9 cellular contexts compared by ENCODE assay signal in the genomic region with DNA sequence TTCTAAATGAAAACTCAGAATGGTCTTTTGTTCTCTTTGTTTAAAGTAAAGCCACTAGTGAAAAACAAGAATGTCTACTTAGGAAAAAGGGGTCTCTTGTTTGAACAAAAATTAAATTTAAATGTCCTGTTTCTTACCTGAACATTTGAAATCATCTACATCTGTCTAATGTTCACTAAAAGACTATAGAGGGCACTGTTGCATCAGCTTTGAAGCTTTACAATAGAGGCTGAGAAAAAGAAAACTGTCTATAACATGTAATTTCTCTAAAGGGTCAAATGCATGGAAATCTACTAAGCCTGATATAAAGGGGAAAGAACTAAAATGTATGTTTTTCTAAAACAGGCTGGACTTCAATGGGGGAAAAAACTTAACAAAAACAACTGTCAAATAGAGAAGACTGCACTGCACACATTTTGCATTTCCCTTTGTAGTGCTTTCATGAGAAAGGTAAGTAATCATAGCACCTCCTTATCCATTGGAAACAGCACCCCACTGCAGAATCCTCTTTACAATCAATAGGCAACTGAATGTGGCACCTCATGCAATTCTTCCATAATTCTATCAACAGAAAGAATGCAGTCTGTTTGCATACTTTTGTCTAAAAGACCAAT. TPM values are rescaled to one million over a fixed set of nuclear protein-coding genes. Genes with fewer than 3 reads are reported as not detected.
DNase-seq lines count a peak whose midpoint lies in the region; ATAC-seq and TF ChIP-seq lines count a peak whose summit lies in the region.
"Had no signal": no experiment of that assay in that cellular context is flagged by ENCODE, and none has a peak within 500 bp of the region (broad histone marks: within the 10 kb centered on the region; RNA-seq: fewer than 3 reads in every experiment).

No MANE protein-coding gene starts in this region.

- no peaks in the 10 kb centered on the region for H3K36me3 ChIP-seq in psoas muscle (ENCODE audit: insufficient read depth in 1 of 2, low read depth in 1 of 2)

- no peak overlapping the region for H3K4me3 ChIP-seq in psoas muscle
- H3K4me3 ChIP-seq: skin epidermis had no signal

- DNase-seq in DMS 273 (lab: John Stamatoyannopoulos, UW; ENCODE audit: unreplicated experiment), result peak; percentile 60
- DNase-seq in LoVo (ENCODE audit: low spot score), result peak; percentile 55
- DNase-seq in foreskin keratinocyte, result peak in 1 of 2 donors; percentile 38
- DNase-seq in psoas muscle, result no peak
- DNase-seq in OCI-M2 (lab: John Stamatoyannopoulos, UW; ENCODE audit: unreplicated experiment), result no peak

- H3K4me1 ChIP-seq in foreskin keratinocyte (peaks cover 6% of the 10 kb centered on the region), psoas muscle (peaks cover 11% of the 10 kb centered on the region)

- intact Hi-C loops in psoas muscle (cut with DNase I), result loop anchor here in 1 of 2 donors (5.0 to 10.0 kb wide), 3 partner anchors 393 to 1615 kb away; no protein-coding TSS in a partner anchor

- H3K27me3 ChIP-seq in foreskin keratinocyte (no peaks in the 10 kb centered on the region), psoas muscle (ENCODE audit: insufficient read depth in 3 of 3, low read length in 2 of 3) (no peaks in the 10 kb centered on the region)

- H3K27ac ChIP-seq in foreskin keratinocyte (no peak overlapping the region), psoas muscle (no peak overlapping the region)
- H3K27ac ChIP-seq: skin epidermis had no signal

- peak; percentile 81 for TF ChIP-seq CTCF in foreskin keratinocyte (conservative IDR thresholded peaks at IDR 0.05)
- peak; percentile 70 for TF ChIP-seq CTCF in psoas muscle (IDR thresholded peaks at IDR 0.05)

- ATAC-seq in GM21390 (IDR thresholded peaks at IDR 0.05; ENCODE audit: unreplicated experiment) (peak; percentile 67), SK-N-SH treated with all-trans-retinoic acid at 6 μM for 48 hours (peak; percentile 84), foreskin keratinocyte (peak; percentile 44), psoas muscle (peak in 2 of 4 donors; percentile 57 to 80)
- no peak for ATAC-seq in activated CD4-positive, CD25-positive, alpha-beta regulatory T cell treated with anti-CD3 and anti-CD28 coated beads, Interleukin-2, amount 50 U/mL, for 24 hours

- H3K9me3 ChIP-seq in psoas muscle, result no peaks in the 10 kb centered on the region

TF ChIP-seq in SK-N-SH treated with all-trans-retinoic acid at 6 μM for 48 hours, 23 proteins besides CTCF, POLR2A, EP300 and RAD21:
- TF ChIP-seq, protein P1, sequence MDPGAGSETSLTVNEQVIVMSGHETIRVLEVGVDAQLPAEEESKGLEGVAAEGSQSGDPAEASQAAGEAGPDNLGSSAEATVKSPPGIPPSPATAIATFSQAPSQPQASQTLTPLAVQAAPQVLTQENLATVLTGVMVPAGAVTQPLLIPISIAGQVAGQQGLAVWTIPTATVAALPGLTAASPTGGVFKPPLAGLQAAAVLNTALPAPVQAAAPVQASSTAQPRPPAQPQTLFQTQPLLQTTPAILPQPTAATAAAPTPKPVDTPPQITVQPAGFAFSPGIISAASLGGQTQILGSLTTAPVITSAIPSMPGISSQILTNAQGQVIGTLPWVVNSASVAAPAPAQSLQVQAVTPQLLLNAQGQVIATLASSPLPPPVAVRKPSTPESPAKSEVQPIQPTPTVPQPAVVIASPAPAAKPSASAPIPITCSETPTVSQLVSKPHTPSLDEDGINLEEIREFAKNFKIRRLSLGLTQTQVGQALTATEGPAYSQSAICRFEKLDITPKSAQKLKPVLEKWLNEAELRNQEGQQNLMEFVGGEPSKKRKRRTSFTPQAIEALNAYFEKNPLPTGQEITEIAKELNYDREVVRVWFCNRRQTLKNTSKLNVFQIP (CRISPR knock-in tag; IDR thresholded peaks at IDR 0.05; ENCODE audit: borderline replicate concordance, low read depth), result no peak
- TF ChIP-seq, protein P2, sequence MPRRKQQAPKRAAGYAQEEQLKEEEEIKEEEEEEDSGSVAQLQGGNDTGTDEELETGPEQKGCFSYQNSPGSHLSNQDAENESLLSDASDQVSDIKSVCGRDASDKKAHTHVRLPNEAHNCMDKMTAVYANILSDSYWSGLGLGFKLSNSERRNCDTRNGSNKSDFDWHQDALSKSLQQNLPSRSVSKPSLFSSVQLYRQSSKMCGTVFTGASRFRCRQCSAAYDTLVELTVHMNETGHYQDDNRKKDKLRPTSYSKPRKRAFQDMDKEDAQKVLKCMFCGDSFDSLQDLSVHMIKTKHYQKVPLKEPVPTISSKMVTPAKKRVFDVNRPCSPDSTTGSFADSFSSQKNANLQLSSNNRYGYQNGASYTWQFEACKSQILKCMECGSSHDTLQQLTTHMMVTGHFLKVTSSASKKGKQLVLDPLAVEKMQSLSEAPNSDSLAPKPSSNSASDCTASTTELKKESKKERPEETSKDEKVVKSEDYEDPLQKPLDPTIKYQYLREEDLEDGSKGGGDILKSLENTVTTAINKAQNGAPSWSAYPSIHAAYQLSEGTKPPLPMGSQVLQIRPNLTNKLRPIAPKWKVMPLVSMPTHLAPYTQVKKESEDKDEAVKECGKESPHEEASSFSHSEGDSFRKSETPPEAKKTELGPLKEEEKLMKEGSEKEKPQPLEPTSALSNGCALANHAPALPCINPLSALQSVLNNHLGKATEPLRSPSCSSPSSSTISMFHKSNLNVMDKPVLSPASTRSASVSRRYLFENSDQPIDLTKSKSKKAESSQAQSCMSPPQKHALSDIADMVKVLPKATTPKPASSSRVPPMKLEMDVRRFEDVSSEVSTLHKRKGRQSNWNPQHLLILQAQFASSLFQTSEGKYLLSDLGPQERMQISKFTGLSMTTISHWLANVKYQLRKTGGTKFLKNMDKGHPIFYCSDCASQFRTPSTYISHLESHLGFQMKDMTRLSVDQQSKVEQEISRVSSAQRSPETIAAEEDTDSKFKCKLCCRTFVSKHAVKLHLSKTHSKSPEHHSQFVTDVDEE (CRISPR knock-in tag; IDR thresholded peaks at IDR 0.05), result no peak
- no peak for TF ChIP-seq CSDC2 (CRISPR knock-in tag; IDR thresholded peaks at IDR 0.05)
- TF ChIP-seq RARB (CRISPR knock-in tag; IDR thresholded peaks at IDR 0.05), result no peak
- no peak for TF ChIP-seq ZC3H10 (CRISPR knock-in tag; IDR thresholded peaks at IDR 0.05)
- TF ChIP-seq, protein P3, sequence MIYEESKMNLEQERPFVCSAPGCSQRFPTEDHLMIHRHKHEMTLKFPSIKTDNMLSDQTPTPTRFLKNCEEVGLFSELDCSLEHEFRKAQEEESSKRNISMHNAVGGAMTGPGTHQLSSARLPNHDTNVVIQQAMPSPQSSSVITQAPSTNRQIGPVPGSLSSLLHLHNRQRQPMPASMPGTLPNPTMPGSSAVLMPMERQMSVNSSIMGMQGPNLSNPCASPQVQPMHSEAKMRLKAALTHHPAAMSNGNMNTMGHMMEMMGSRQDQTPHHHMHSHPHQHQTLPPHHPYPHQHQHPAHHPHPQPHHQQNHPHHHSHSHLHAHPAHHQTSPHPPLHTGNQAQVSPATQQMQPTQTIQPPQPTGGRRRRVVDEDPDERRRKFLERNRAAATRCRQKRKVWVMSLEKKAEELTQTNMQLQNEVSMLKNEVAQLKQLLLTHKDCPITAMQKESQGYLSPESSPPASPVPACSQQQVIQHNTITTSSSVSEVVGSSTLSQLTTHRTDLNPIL (CRISPR knock-in tag; IDR thresholded peaks at IDR 0.05; ENCODE audit: low read depth), result no peak
- no peak for TF ChIP-seq ZNF8 (CRISPR knock-in tag; IDR thresholded peaks at IDR 0.05)
- TF ChIP-seq SNAI2 (CRISPR knock-in tag; IDR thresholded peaks at IDR 0.05), result no peak
- TF ChIP-seq PPARA (CRISPR knock-in tag; IDR thresholded peaks at IDR 0.05; ENCODE audit: borderline replicate concordance), result no peak
- TF ChIP-seq ZNF70 (CRISPR knock-in tag; IDR thresholded peaks at IDR 0.05), result no peak
- no peak for TF ChIP-seq OSR1 (CRISPR knock-in tag; IDR thresholded peaks at IDR 0.05)
- TF ChIP-seq ESRRG (CRISPR knock-in tag; IDR thresholded peaks at IDR 0.05), result no peak
- TF ChIP-seq ZFP30 (CRISPR knock-in tag; IDR thresholded peaks at IDR 0.05), result no peak
- no peak for TF ChIP-seq ZNF565 (CRISPR knock-in tag; conservative IDR thresholded peaks at IDR 0.05; ENCODE audit: low read depth)
- no peak for TF ChIP-seq TCF4 (CRISPR knock-in tag; IDR thresholded peaks at IDR 0.05; ENCODE audit: borderline replicate concordance)
- no peak for TF ChIP-seq ARNTL (CRISPR knock-in tag; IDR thresholded peaks at IDR 0.05; ENCODE audit: borderline replicate concordance, low read depth)
- no peak for TF ChIP-seq GLIS3 (CRISPR knock-in tag; IDR thresholded peaks at IDR 0.05)
- TF ChIP-seq BACH2 (CRISPR knock-in tag; IDR thresholded peaks at IDR 0.05; ENCODE audit: borderline replicate concordance), result no peak
TF ChIP-seq in SK-N-SH treated with all-trans-retinoic acid at 6 μM for 48 hours: peak in this region for 0.

RNA-seq across cellular contexts. Expression of gene DPH6, which starts 26.3 kb away (rescaled TPM):
- total RNA-seq in foreskin keratinocyte (12.7 and 13.5 TPM in 2 replicates), psoas muscle (10 to 100 TPM; 18.0 to 26.0 (median 20.6) TPM)
- polyA plus RNA-seq in foreskin keratinocyte (10.8 and 11.9 TPM in 2 replicates), psoas muscle (1 to 10 TPM; 5.5 to 7.4 (median 5.8) TPM)

Comparison
In these comparisons a context has a peak if more than half of its experiments do, and no peak if none do; other contexts are left out.
1. DNase-seq: peak in DMS 273 (single experiment) and LoVo (single experiment); none in psoas muscle (0 of 2) and OCI-M2 (single experiment).
2. ATAC-seq: peak in GM21390 (single experiment), SK-N-SH treated with all-trans-retinoic acid at 6 μM for 48 hours (single experiment) and foreskin keratinocyte (single experiment); none in activated CD4-positive, CD25-positive, alpha-beta regulatory T cell treated with anti-CD3 and anti-CD28 coated beads, Interleukin-2, amount 50 U/mL, for 24 hours (0 of 2).